20 cellular contexts compared by ENCODE assay signal in the genomic region with DNA sequence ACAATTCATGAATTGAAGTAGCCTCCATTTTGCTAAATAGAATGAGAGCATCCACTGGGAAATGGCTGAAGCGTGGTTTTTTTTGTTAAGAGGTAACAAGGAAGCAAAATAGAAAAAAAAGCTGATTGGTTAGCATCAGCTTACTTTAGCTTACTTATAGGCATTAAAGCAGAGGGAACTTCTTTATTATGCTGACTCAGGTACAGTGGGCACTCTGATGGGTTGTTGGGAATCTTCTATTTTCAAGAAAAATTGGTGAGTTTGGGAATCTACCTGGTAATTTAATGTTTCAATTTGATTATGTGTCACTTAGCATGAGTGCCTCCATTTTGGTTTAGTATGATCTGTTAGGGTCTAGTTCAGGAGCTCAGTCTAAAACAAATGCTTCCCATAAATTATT.
DNase-seq lines count a peak whose midpoint lies in the region; ATAC-seq, FAIRE-seq and TF ChIP-seq lines count a peak whose summit lies in the region.
"Had no signal": no experiment of that assay in that cellular context is flagged by ENCODE, and none has a peak within 500 bp of the region (broad histone marks: within the 10 kb centered on the region; RNA-seq: fewer than 3 reads in every experiment).

No MANE protein-coding gene starts in this region.

- FAIRE-seq in HepG2 (lab: Jason Lieb, UNC): no peak
- FAIRE-seq in astrocyte (lab: Jason Lieb, UNC): no peak
- FAIRE-seq: GM12892, GM18507 had no signal

- H3K4me3 ChIP-seq in HepG2 (replicated peaks in 1 of 3; ENCODE audit: insufficient read depth in 1 of 3, low read depth in 2 of 3, low read length in 3 of 3) (no peak overlapping the region), right lobe of liver (no peak overlapping the region), astrocyte (ENCODE audit: insufficient read depth, low read depth, low read length) (no peak overlapping the region), iPS-18a (ENCODE audit: low read length) (no peak overlapping the region)
- H3K4me3 ChIP-seq: BLaER1 treated with 17β-estradiol and CSF1 and Interleukin-3, amounts not matched to agents 10 nM and 100 nM; HAP-1 had no signal

- H3K4me2 ChIP-seq in HepG2 (ENCODE audit: low read depth, low read length): no peak overlapping the region
- H3K4me2 ChIP-seq in astrocyte (ENCODE audit: low read length): no peak overlapping the region
- H3K4me2 ChIP-seq: BLaER1 treated with 17β-estradiol and CSF1 and Interleukin-3, amounts not matched to agents 10 nM and 100 nM had no signal

- CTCF ChIA-PET in HepG2 (lab: Yijun Ruan, JAX; ENCODE audit: low intra/inter-chr PET ratio, low total read pairs): no interaction called here

- H3K36me3 ChIP-seq in HepG2 (replicated peaks in 1 of 2; ENCODE audit: control insufficient read depth in 1 of 2, insufficient read depth in 2 of 2, low read length in 2 of 2) (no peaks in the 10 kb centered on the region), right lobe of liver (no peaks in the 10 kb centered on the region), astrocyte (ENCODE audit: insufficient read depth, low read length) (no peaks in the 10 kb centered on the region), iPS-18a (ENCODE audit: control insufficient read depth, low read depth, low read length) (no peaks in the 10 kb centered on the region)
- H3K36me3 ChIP-seq: BLaER1 treated with 17β-estradiol and CSF1 and Interleukin-3, amounts not matched to agents 10 nM and 100 nM; HAP-1 had no signal

- DNase-seq in HepG2 (ENCODE audit: low spot score): no peak
- no peak for DNase-seq in right lobe of liver
- no peak for DNase-seq in astrocyte (ENCODE audit: low read depth)
- DNase-seq in germinal center (ENCODE audit: low spot score): no peak
- no peak for DNase-seq in NCI-H2107 treated with DMSO at 0.1 percent for 48 hours (lab: John Stamatoyannopoulos, UW; ENCODE audit: unreplicated experiment)
- DNase-seq in mesenteric fat pad (ENCODE audit: low spot score): no peak
- DNase-seq: 8988T; Calu3; CD8-positive, alpha-beta T cell; DMS 273 treated with DMSO at 0.1 percent for 48 hours; DMS79; GDM1; GOT3; KBM-7 had no signal

- H3K9me3 ChIP-seq in HepG2 (ENCODE audit: low read length): no peaks in the 10 kb centered on the region
- H3K9me3 ChIP-seq in right lobe of liver: no peaks in the 10 kb centered on the region
- H3K9me3 ChIP-seq in astrocyte (ENCODE audit: insufficient read depth, low read depth, low read length): no peaks in the 10 kb centered on the region
- no peaks in the 10 kb centered on the region for H3K9me3 ChIP-seq in iPS-18a (ENCODE audit: control insufficient read depth, low read depth, low read length)
- H3K9me3 ChIP-seq: BLaER1 treated with 17β-estradiol and CSF1 and Interleukin-3, amounts not matched to agents 10 nM and 100 nM; HAP-1 had no signal

- in situ Hi-C loops in HepG2 (cut with HindIII; ENCODE audit: extremely low pct_ligation_motif_present, low pct_unique_long_range_greater_than_20kb): no loop called here

- BruUV-seq in HepG2 (replicated peaks; lab: Mats Ljungman, UMichigan): no TSS peak

- ATAC-seq in HepG2 (no peak), right lobe of liver (no peak)
- ATAC-seq: CD8-positive, alpha-beta T cell had no signal

- peak overlapping the region; percentile 95 for H3K27ac Mint-ChIP-seq in astrocyte (ENCODE audit: unreplicated experiment)
- H3K27ac Mint-ChIP-seq: B cell; CD8-positive, alpha-beta T cell had no signal

- peaks cover 11% of the 10 kb centered on the region; the same call in 1 of the 2 replicates for H3K4me1 ChIP-seq in HepG2 (ENCODE audit: insufficient read depth, low read length)
- H3K4me1 ChIP-seq in right lobe of liver: no peaks in the 10 kb centered on the region
- H3K4me1 ChIP-seq in astrocyte (ENCODE audit: insufficient read depth, low read length): no peaks in the 10 kb centered on the region
- peaks cover 15% of the 10 kb centered on the region for H3K4me1 ChIP-seq in iPS-18a (ENCODE audit: control insufficient read depth, low read depth, low read length)
- H3K4me1 ChIP-seq: HAP-1 had no signal

- intact Hi-C loops in HepG2 (cut with micrococcal nuclease; ENCODE audit: unreplicated experiment) (loop anchor here (5.0 kb wide), 1 partner anchor 126 kb away; no protein-coding TSS in a partner anchor), right lobe of liver (cut with DNase I) (no loop called here)

- WGBS in HepG2 (ENCODE audit: low lambda C conversion rate): 0% methylated on average over 1 of the region's 1 CpG
- 100% methylated on average over 1 of the region's 1 CpG for WGBS in right lobe of liver (ENCODE audit: insufficient coverage, low coverage, low lambda C conversion rate, missing lambda C conversion rate)

- no peak for TF ChIP-seq POLR2A in HepG2 (IDR thresholded peaks at IDR 0.05; ENCODE audit: insufficient read depth in 1 of 2, low read depth in 2 of 2, low read length in 2 of 2)
- no peak for TF ChIP-seq POLR2A in right lobe of liver (IDR thresholded peaks at IDR 0.05)

- TF ChIP-seq CTCF in HepG2 (CRISPR knock-in tag; IDR thresholded peaks at IDR 0.05) (no peak), right lobe of liver (IDR thresholded peaks at IDR 0.05) (no peak), astrocyte (IDR thresholded peaks at IDR 0.05; ENCODE audit: insufficient read depth, low read depth, low read length) (no peak)

- H3K79me2 ChIP-seq in HepG2 (ENCODE audit: insufficient read depth, low read length): no peaks in the 10 kb centered on the region
- no peaks in the 10 kb centered on the region for H3K79me2 ChIP-seq in astrocyte (ENCODE audit: insufficient read depth, low read length)

- POLR2A ChIA-PET in HepG2 (lab: Yijun Ruan, JAX): no interaction called here

- H3K27ac ChIP-seq in HepG2 (ENCODE audit: extremely low read length, insufficient read depth, low read length) (no peak overlapping the region), right lobe of liver (no peak overlapping the region), astrocyte (ENCODE audit: low read depth, low read length) (no peak overlapping the region), iPS-18a (ENCODE audit: low read length) (no peak overlapping the region)
- H3K27ac ChIP-seq: BLaER1 treated with 17β-estradiol and CSF1 and Interleukin-3, amounts not matched to agents 10 nM and 100 nM had no signal

- no peaks in the 10 kb centered on the region for H3K9me3 Mint-ChIP-seq in astrocyte (ENCODE audit: unreplicated experiment)
- H3K9me3 Mint-ChIP-seq: CD8-positive, alpha-beta T cell had no signal

- H3K9ac ChIP-seq in HepG2 (ENCODE audit: insufficient read depth, low read depth, low read length) (no peak overlapping the region), astrocyte (ENCODE audit: low read length) (no peak overlapping the region), iPS-18a (ENCODE audit: low read length) (peak overlapping the region; percentile 8)
- H3K9ac ChIP-seq: BLaER1 treated with 17β-estradiol and CSF1 and Interleukin-3, amounts not matched to agents 10 nM and 100 nM had no signal

- H3K36me3 Mint-ChIP-seq in astrocyte (ENCODE audit: low read depth, unreplicated experiment): no peaks in the 10 kb centered on the region
- H3K36me3 Mint-ChIP-seq: CD8-positive, alpha-beta T cell had no signal

- no peak for TF ChIP-seq EP300 in HepG2 (IDR thresholded peaks at IDR 0.05; ENCODE audit: low read depth in 2 of 2, low read length in 2 of 2)
- no peak for TF ChIP-seq EP300 in HepG2 (CRISPR knock-in tag; IDR thresholded peaks at IDR 0.05; ENCODE audit: borderline replicate concordance)

- no peak overlapping the region for H2AFZ ChIP-seq in HepG2 (ENCODE audit: low read length)
- no peak overlapping the region for H2AFZ ChIP-seq in astrocyte (ENCODE audit: low read depth, low read length)

- peaks cover 49% of the 10 kb centered on the region for H3K4me1 Mint-ChIP-seq in astrocyte (ENCODE audit: low read depth, unreplicated experiment)
- H3K4me1 Mint-ChIP-seq: B cell had no signal

- no peak for TF ChIP-seq RAD21 in HepG2 (CRISPR knock-in tag; IDR thresholded peaks at IDR 0.05)

- H3K4me3 Mint-ChIP-seq in astrocyte (ENCODE audit: unreplicated experiment): no peak overlapping the region
- H3K4me3 Mint-ChIP-seq: B cell; CD8-positive, alpha-beta T cell had no signal

- H3K27me3 ChIP-seq in HepG2 (ENCODE audit: control insufficient read depth in 1 of 2, insufficient read depth in 2 of 2, low read length in 2 of 2) (no peaks in the 10 kb centered on the region), right lobe of liver (no peaks in the 10 kb centered on the region), astrocyte (ENCODE audit: insufficient read depth, low read length) (no peaks in the 10 kb centered on the region), iPS-18a (ENCODE audit: control insufficient read depth, insufficient read depth, low read length) (no peaks in the 10 kb centered on the region)
- H3K27me3 ChIP-seq: BLaER1 treated with 17β-estradiol and CSF1 and Interleukin-3, amounts not matched to agents 10 nM and 100 nM had no signal

- no peaks in the 10 kb centered on the region for H3K27me3 Mint-ChIP-seq in astrocyte (ENCODE audit: low read depth, unreplicated experiment)
- H3K27me3 Mint-ChIP-seq: B cell had no signal

- H4K20me1 ChIP-seq in HepG2 (ENCODE audit: insufficient read depth, low read length) (no peaks in the 10 kb centered on the region), astrocyte (ENCODE audit: insufficient read depth, low read length) (no peaks in the 10 kb centered on the region)
- H4K20me1 ChIP-seq: BLaER1 treated with 17β-estradiol and CSF1 and Interleukin-3, amounts not matched to agents 10 nM and 100 nM had no signal

TF ChIP-seq in HepG2, 621 proteins besides CTCF, POLR2A, EP300 and RAD21 (continues in another document):
- TF ChIP-seq, protein P1, sequence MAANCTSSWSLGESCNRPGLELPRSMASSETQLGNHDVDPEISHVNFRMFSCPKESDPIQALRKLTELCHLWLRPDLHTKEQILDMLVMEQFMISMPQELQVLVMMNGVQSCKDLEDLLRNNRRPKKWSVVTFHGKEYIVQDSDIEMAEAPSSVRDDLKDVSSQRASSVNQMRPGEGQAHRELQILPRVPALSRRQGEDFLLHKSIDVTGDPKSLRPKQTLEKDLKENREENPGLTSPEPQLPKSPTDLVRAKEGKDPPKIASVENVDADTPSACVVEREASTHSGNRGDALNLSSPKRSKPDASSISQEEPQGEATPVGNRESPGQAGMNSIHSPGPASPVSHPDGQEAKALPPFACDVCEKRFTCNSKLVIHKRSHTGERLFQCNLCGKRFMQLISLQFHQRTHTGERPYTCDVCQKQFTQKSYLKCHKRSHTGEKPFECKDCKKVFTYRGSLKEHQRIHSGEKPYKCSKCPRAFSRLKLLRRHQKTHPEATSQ (CRISPR knock-in tag; IDR thresholded peaks at IDR 0.05; ENCODE audit: borderline replicate concordance): no peak
- no peak for TF ChIP-seq SRSF4 (IDR thresholded peaks at IDR 0.05; ENCODE audit: low read depth, low read length, poor library complexity, severe bottlenecking)
- no peak for TF ChIP-seq SP140L (CRISPR knock-in tag; IDR thresholded peaks at IDR 0.05; ENCODE audit: borderline replicate concordance)
- no peak for TF ChIP-seq PLRG1 (conservative IDR thresholded peaks at IDR 0.05)
- TF ChIP-seq NBN (conservative IDR thresholded peaks at IDR 0.05): no peak
- TF ChIP-seq BRCA1 (CRISPR knock-in tag; IDR thresholded peaks at IDR 0.05): no peak
